Comparison of ENCODE assay signal across 1 cellular context in the genomic region with DNA sequence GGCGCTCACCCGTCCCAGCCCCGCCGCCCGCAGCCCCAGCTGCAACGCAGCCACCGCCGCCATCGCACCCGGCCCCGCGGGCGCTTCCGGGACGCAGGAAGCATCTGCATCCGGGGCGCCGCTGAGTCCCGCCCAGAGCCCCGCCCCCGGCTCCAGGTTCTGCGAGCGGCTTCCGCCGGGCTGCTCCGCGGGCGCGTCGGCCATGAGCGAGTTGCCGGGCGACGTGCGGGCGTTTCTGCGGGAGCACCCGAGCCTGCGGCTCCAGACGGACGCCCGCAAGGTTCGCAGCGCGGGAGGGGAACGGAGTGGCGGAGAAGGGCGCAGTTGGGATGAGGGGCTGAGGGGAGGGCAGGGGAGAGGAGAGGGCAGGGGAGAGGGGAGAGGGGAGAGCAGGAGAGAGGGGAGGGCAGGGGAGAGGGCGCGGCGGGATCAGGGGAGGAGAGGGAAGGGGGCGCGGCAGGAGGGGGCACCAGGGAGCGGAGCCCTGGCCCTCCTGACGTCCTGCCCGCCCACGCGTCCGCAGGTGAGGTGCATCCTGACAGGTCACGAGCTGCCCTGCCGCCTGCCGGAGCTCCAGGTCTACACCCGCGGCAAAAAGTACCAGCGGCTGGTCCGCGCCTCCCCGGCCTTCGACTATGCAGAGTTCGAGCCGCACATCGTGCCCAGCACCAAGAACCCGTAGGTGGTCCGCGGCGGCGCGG.
TF ChIP-seq lines count a peak whose summit lies in the region.

A gene with protein sequence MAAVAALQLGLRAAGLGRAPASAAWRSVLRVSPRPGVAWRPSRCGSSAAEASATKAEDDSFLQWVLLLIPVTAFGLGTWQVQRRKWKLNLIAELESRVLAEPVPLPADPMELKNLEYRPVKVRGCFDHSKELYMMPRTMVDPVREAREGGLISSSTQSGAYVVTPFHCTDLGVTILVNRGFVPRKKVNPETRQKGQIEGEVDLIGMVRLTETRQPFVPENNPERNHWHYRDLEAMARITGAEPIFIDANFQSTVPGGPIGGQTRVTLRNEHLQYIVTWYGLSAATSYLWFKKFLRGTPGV (minus strand): TSS at position 97 of the 701 bp plus-strand sequence. CDS start 34 bp downstream, at position 63.
A gene (plus strand): TSS at position 160 of the 701 bp plus-strand sequence. CDS start 43 bp downstream, at position 203.

TF ChIP-seq in PFSK-1, 5 proteins besides CTCF, POLR2A, EP300 and RAD21 (continued from another document):
- TF ChIP-seq, protein P1, sequence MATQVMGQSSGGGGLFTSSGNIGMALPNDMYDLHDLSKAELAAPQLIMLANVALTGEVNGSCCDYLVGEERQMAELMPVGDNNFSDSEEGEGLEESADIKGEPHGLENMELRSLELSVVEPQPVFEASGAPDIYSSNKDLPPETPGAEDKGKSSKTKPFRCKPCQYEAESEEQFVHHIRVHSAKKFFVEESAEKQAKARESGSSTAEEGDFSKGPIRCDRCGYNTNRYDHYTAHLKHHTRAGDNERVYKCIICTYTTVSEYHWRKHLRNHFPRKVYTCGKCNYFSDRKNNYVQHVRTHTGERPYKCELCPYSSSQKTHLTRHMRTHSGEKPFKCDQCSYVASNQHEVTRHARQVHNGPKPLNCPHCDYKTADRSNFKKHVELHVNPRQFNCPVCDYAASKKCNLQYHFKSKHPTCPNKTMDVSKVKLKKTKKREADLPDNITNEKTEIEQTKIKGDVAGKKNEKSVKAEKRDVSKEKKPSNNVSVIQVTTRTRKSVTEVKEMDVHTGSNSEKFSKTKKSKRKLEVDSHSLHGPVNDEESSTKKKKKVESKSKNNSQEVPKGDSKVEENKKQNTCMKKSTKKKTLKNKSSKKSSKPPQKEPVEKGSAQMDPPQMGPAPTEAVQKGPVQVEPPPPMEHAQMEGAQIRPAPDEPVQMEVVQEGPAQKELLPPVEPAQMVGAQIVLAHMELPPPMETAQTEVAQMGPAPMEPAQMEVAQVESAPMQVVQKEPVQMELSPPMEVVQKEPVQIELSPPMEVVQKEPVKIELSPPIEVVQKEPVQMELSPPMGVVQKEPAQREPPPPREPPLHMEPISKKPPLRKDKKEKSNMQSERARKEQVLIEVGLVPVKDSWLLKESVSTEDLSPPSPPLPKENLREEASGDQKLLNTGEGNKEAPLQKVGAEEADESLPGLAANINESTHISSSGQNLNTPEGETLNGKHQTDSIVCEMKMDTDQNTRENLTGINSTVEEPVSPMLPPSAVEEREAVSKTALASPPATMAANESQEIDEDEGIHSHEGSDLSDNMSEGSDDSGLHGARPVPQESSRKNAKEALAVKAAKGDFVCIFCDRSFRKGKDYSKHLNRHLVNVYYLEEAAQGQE (IDR thresholded peaks at IDR 0.05; ENCODE audit: insufficient read depth in 1 of 2, low read depth in 2 of 2, low read length in 2 of 2), result no peak
TF ChIP-seq in PFSK-1: peak in this region for 3.
